10 cellular contexts compared by ENCODE assay signal in genomic region chr3:152308475-152308844, GRCh38. TPM values are rescaled to one million over a fixed set of nuclear protein-coding genes. Genes with fewer than 3 reads are reported as not detected.
DNase-seq lines count a peak whose midpoint lies in the region; ATAC-seq and TF ChIP-seq lines count a peak whose summit lies in the region.
"Had no signal": no experiment of that assay in that cellular context is flagged by ENCODE, and none has a peak within 500 bp of the region (broad histone marks: within the 10 kb centered on the region; RNA-seq: fewer than 3 reads in every experiment).

No MANE protein-coding gene starts in this region.

- peak overlapping the region; percentile 71 for H3K27ac ChIP-seq in ACC112 (ENCODE audit: low read depth, low read length)
- peak overlapping the region; percentile 1 to 74 (median 71) for H3K27ac ChIP-seq in esophagus squamous epithelium
- peak overlapping the region; percentile 61 for H3K27ac ChIP-seq in neutrophil

- DNase-seq in esophagus squamous epithelium (lab: John Stamatoyannopoulos, UW), result no peak
- no peak for DNase-seq in DMS153 (lab: John Stamatoyannopoulos, UW)
- no peak for DNase-seq in NCI-H128 (lab: John Stamatoyannopoulos, UW; ENCODE audit: unreplicated experiment)
- DNase-seq: KG1 had no signal

- no peaks in the 10 kb centered on the region for H3K27me3 Mint-ChIP-seq in IgD-negative memory B cell

- peaks cover 10% of the 10 kb centered on the region; the same call in 1 of the 2 replicates for H3K36me3 ChIP-seq in ACC112 (ENCODE audit: insufficient read depth, low read length)
- no peaks in the 10 kb centered on the region for H3K36me3 ChIP-seq in esophagus squamous epithelium
- H3K36me3 ChIP-seq in neutrophil, result peaks cover 4% of the 10 kb centered on the region
- H3K36me3 ChIP-seq: HAP-1 had no signal

- 89 to 100% methylated on average over 1 of the region's 1 CpG for WGBS in esophagus squamous epithelium, 2 donors

- peaks cover 40 to 60% (median 48%) of the 10 kb centered on the region in 3 donors for H3K4me1 Mint-ChIP-seq in IgD-negative memory B cell

- no peak for TF ChIP-seq POLR2A in esophagus squamous epithelium (IDR thresholded peaks at IDR 0.05)

- H3K27ac Mint-ChIP-seq in IgD-negative memory B cell, result peak overlapping the region; percentile 41 to 90 (median 60)

- H3K4me3 ChIP-seq in ACC112 (ENCODE audit: low read depth, low read length), result no peak overlapping the region
- H3K4me3 ChIP-seq in esophagus squamous epithelium, result no peak overlapping the region
- H3K4me3 ChIP-seq in neutrophil (ENCODE audit: low read depth in 1 of 2, low read length in 1 of 2), result no peak overlapping the region
- H3K4me3 ChIP-seq: HAP-1 had no signal

- no peaks in the 10 kb centered on the region for H3K27me3 ChIP-seq in ACC112 (ENCODE audit: insufficient read depth, low read length)
- no peaks in the 10 kb centered on the region for H3K27me3 ChIP-seq in esophagus squamous epithelium
- H3K27me3 ChIP-seq in neutrophil, result no peaks in the 10 kb centered on the region

- H3K4me1 ChIP-seq in ACC112 (ENCODE audit: control insufficient read depth, insufficient read depth, low read length, unreplicated experiment), result peaks cover 48% of the 10 kb centered on the region
- peaks cover 9 to 80% (median 49%) of the 10 kb centered on the region in 3 donors for H3K4me1 ChIP-seq in esophagus squamous epithelium
- peaks cover 8 to 21% of the 10 kb centered on the region in 2 experiments for H3K4me1 ChIP-seq in neutrophil (ENCODE audit: control insufficient read depth in 1 of 2, insufficient read depth in 1 of 2, low read depth in 1 of 2, low read length in 1 of 2)

- H3K79me2 ChIP-seq in ACC112 (ENCODE audit: control insufficient read depth, insufficient read depth, low read length, unreplicated experiment), result peaks cover 95% of the 10 kb centered on the region

- H3K36me3 Mint-ChIP-seq in IgD-negative memory B cell, result peaks cover 9% of the 10 kb centered on the region

- H3K9me3 Mint-ChIP-seq in IgD-negative memory B cell, result no peaks in the 10 kb centered on the region

- TF ChIP-seq CTCF in esophagus squamous epithelium (IDR thresholded peaks at IDR 0.05), result no peak
- TF ChIP-seq CTCF in neutrophil (IDR thresholded peaks at IDR 0.05), result no peak

- no peak overlapping the region for H2AFZ ChIP-seq in ACC112 (ENCODE audit: low read length, unreplicated experiment)

- peak overlapping the region in 3 of 4 donors; percentile 25 to 53 (median 48) for H3K4me3 Mint-ChIP-seq in IgD-negative memory B cell

- H3K9me3 ChIP-seq in esophagus squamous epithelium (no peaks in the 10 kb centered on the region), neutrophil (no peaks in the 10 kb centered on the region)
- H3K9me3 ChIP-seq: HAP-1 had no signal

- no peak for ATAC-seq in HG03095 (IDR thresholded peaks at IDR 0.05; ENCODE audit: unreplicated experiment)
- ATAC-seq in HG03025 (IDR thresholded peaks at IDR 0.05; ENCODE audit: low FRiP score, unreplicated experiment), result no peak

- intact Hi-C loops in esophagus squamous epithelium (cut with DNase I), result no loop called here

RNA-seq across cellular contexts. Expression of gene MBNL1, which starts 39.7 kb away (rescaled TPM):
- 200 TPM for polyA plus RNA-seq in IgD-negative memory B cell
- total RNA-seq in esophagus squamous epithelium, result 100 to 1,000 TPM in 3 of 4 donors, 10 to 100 TPM in 1; 94.0 to 318 (median 161) TPM
